8 cellular contexts compared by ENCODE assay signal in genomic region chr22:30574095-30574981, GRCh38. TPM values are rescaled to one million over a fixed set of nuclear protein-coding genes. Genes with fewer than 3 reads are reported as not detected.
A peak's percentile ranks its signal among the peaks of the same experiment; 100 is the strongest.
DNase-seq lines count a peak whose midpoint lies in the region; ATAC-seq and TF ChIP-seq lines count a peak whose summit lies in the region.

GAL3ST1 (minus strand) TSS chr22:30574665; CDS start chr22:30557392, 17,273 bp downstream.

- intact Hi-C loops in PC-9 (cut with micrococcal nuclease; ENCODE audit: unreplicated experiment): no loop called here

- H4K20me1 ChIP-seq in osteoblast (ENCODE audit: insufficient read depth, low read length): peaks cover 11% of the 10 kb centered on the region
- H4K20me1 ChIP-seq in PC-9 (ENCODE audit: insufficient read depth): peaks cover 20% of the 10 kb centered on the region

- H3K9me2 ChIP-seq in PC-9 (ENCODE audit: insufficient read depth): no peaks in the 10 kb centered on the region

- POLR2A ChIA-PET in PC-9 (lab: Charles Lee; ENCODE audit: unreplicated experiment): no interaction called here

- no TSS peak for BruUV-seq in PC-9 (replicated peaks; lab: Mats Ljungman, UMichigan)

- DNase-seq in BE2C (peak; percentile 64), NCI-H526 (lab: John Stamatoyannopoulos, UW) (peak; percentile 45 to 81), hippocampal formation (lab: John Stamatoyannopoulos, UW) (peak; percentile 76 to 89), osteoblast (ENCODE audit: insufficient read length, low spot score, missing footprints) (peak; percentile 83), PC-9 (no peak)
- no peak for DNase-seq in activated CD4-positive, alpha-beta T cell treated with anti-CD3 and anti-CD28 coated beads, Interleukin-2, amount 50 U/mL, for 1 hour
- no peak for DNase-seq in activated T-cell treated with anti-CD3 and anti-CD28 coated beads, Interleukin-2, amount 50 U/mL, for 1 hour

- H3K9me3 ChIP-seq in BE2C: no peaks in the 10 kb centered on the region
- no peaks in the 10 kb centered on the region for H3K9me3 ChIP-seq in osteoblast (ENCODE audit: low read depth, low read length)
- no peaks in the 10 kb centered on the region for H3K9me3 ChIP-seq in PC-9 (ENCODE audit: insufficient read depth, low read depth)

- H2AFZ ChIP-seq in osteoblast (ENCODE audit: low read length) (no peak within 1 kb of the TSS), PC-9 (no peak within 1 kb of the TSS)

- CTCF ChIA-PET in PC-9 (lab: Charles Lee): interaction anchor here (0.6 kb wide), 1 partner anchor 192 kb away, joined by 6 read pairs; no protein-coding TSS in a partner anchor

- peaks cover 27% of the 10 kb centered on the region for H3F3A ChIP-seq in PC-9 (ENCODE audit: insufficient read depth, low read depth)

- peaks cover 16% of the 10 kb centered on the region for H3K4me1 ChIP-seq in BE2C
- peaks cover 14% of the 10 kb centered on the region for H3K4me1 ChIP-seq in osteoblast (ENCODE audit: insufficient read depth, low read length)
- H3K4me1 ChIP-seq in PC-9 (replicated peaks; ENCODE audit: insufficient read depth): no peaks in the 10 kb centered on the region

- H3K36me3 ChIP-seq in BE2C (peaks cover 38% of the 10 kb centered on the region), osteoblast (ENCODE audit: insufficient read depth, low read length) (peaks cover 34% of the 10 kb centered on the region), PC-9 (ENCODE audit: low read depth) (0 out of 2 replicates have a peak, but pooled peaks cover 8% of the 10 kb centered on the region)

- H3K4me3 ChIP-seq in BE2C (ENCODE audit: low read depth, low read length) (peak within 1 kb of the TSS; percentile 47), osteoblast (ENCODE audit: insufficient read depth, low read length) (peak within 1 kb of the TSS; percentile 7), PC-9 (no peak within 1 kb of the TSS)

- no peak for ATAC-seq in HG02852 (IDR thresholded peaks at IDR 0.05; ENCODE audit: unreplicated experiment)

- H3K4me2 ChIP-seq in osteoblast (ENCODE audit: insufficient read depth, low read length) (peak within 1 kb of the TSS; percentile 58), PC-9 (no peak within 1 kb of the TSS)

- H3K27ac ChIP-seq in osteoblast (ENCODE audit: low read depth, low read length) (peak within 1 kb of the TSS; percentile 60), PC-9 (no peak within 1 kb of the TSS)

- H3K27me3 ChIP-seq in BE2C (no peaks in the 10 kb centered on the region), osteoblast (ENCODE audit: insufficient read depth, low read length) (peaks cover 16% of the 10 kb centered on the region), PC-9 (ENCODE audit: insufficient read depth, low read depth) (no peaks in the 10 kb centered on the region)

- no peaks in the 10 kb centered on the region for H3K79me2 ChIP-seq in osteoblast (ENCODE audit: insufficient read depth, low read length)
- no peaks in the 10 kb centered on the region for H3K79me2 ChIP-seq in PC-9 (ENCODE audit: low read depth)

- TF ChIP-seq CTCF in BE2C (IDR thresholded peaks at IDR 0.05; ENCODE audit: low read depth, low read length) (no peak), osteoblast (IDR thresholded peaks at IDR 0.05; ENCODE audit: extremely low read depth, low read depth, low read length) (no peak), PC-9 (conservative IDR thresholded peaks at IDR 0.05) (no peak)

RNA-seq across cellular contexts. Expression of gene GAL3ST1, which starts in this region (rescaled TPM):
- polyA plus RNA-seq in BE2C (2012; ENCODE audit: insufficient read depth, insufficient read length, low read depth): not detected
- total RNA-seq in osteoblast (not detected in 2 replicates), PC-9 (2021) (0.52 TPM in 1 of 2 replicates, not detected in the other)

Comparison
In these comparisons a context has a peak if more than half of its experiments do, and no peak if none do; other contexts are left out.
1. Peak in DNase-seq, H3K4me3 ChIP-seq, H3K27ac ChIP-seq and H3K4me2 ChIP-seq in osteoblast; RNA of the gene not detected or under 1 TPM.
2. DNase-seq: peak in BE2C (single experiment), NCI-H526 (2 of 2) and hippocampal formation (2 of 2); none in activated CD4-positive, alpha-beta T cell treated with anti-CD3 and anti-CD28 coated beads, Interleukin-2, amount 50 U/mL, for 1 hour (single experiment), PC-9 (0 of 2) and activated T-cell treated with anti-CD3 and anti-CD28 coated beads, Interleukin-2, amount 50 U/mL, for 1 hour (single experiment).